8 cellular contexts compared by ENCODE assay signal in the genomic region with DNA sequence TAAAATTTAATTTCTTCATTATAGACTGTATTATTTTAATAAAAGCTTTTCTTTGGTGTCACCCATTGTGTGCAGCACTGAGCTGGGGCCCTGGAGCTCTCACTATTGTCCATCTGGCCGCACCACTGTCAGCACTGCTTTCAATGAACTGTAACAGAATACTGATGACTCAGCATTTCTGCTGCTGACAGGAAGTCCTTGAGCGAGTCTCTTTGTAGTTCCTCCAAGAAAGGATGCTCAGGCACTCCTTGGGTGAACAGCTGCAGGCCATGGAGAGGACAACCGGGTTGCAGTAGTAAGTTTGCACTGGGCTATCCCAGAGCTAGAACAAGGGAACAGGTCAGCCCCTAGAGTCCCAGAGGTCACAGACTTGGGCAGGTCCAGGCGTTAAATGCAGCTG.
DNase-seq lines count a peak whose midpoint lies in the region; ATAC-seq and TF ChIP-seq lines count a peak whose summit lies in the region.

No MANE protein-coding gene starts in this region.

- no peak overlapping the region for H3K9ac ChIP-seq in adipocyte (ENCODE audit: low read length)

- H3K27ac ChIP-seq in lung (ENCODE audit: low read depth in 1 of 2, low read length in 1 of 2), result peak overlapping the region in 1 of 2 donors; percentile 7

- DNase-seq in adipocyte (ENCODE audit: low read depth), result peak; percentile 35
- no peak for DNase-seq in lung (ENCODE audit: low spot score)
- no peak for DNase-seq in left colon
- no peak for DNase-seq in stimulated activated naive CD8-positive, alpha-beta T cell treated with anti-CD3 and anti-CD28 coated beads, Interleukin-15, Interleukin-2, amounts not matched to agents 100 U/mL and 50 U/mL, for 24 hours
- DNase-seq in HCEC 1CT, result no peak
- DNase-seq in NCI-H526 (lab: John Stamatoyannopoulos, UW), result no peak

- TF ChIP-seq CTCF in lung (IDR thresholded peaks at IDR 0.05; ENCODE audit: control extremely low read depth, extremely low read depth), result no peak

- H3K36me3 ChIP-seq in adipocyte (ENCODE audit: control insufficient read depth, insufficient read depth, low read length, severe bottlenecking) (no peaks in the 10 kb centered on the region), lung (ENCODE audit: control insufficient read depth in 2 of 2, insufficient read depth in 2 of 2, low read length in 2 of 2) (peaks cover 0 to 6% of the 10 kb centered on the region in 2 donors)

- WGBS in lung, 2 donors, result 38 to 49% methylated on average over 4 of the region's 4 CpGs

- no peak overlapping the region for H3K4me3 ChIP-seq in adipocyte (ENCODE audit: low read length)
- H3K4me3 ChIP-seq in lung, result no peak overlapping the region

- ATAC-seq in GM19023 (IDR thresholded peaks at IDR 0.05; ENCODE audit: unreplicated experiment) (peak; percentile 49), HG03025 (IDR thresholded peaks at IDR 0.05; ENCODE audit: low FRiP score, unreplicated experiment) (peak; percentile 46), lung (ENCODE audit: insufficient read depth, low FRiP score) (peak; percentile 56), left colon (no peak)
- ATAC-seq in stimulated activated naive CD8-positive, alpha-beta T cell treated with anti-CD3 and anti-CD28 coated beads, Interleukin-15, Interleukin-2, amounts not matched to agents 100 U/mL and 50 U/mL, for 24 hours, result no peak

- no peaks in the 10 kb centered on the region for H3K27me3 ChIP-seq in adipocyte (replicated peaks; ENCODE audit: control insufficient read depth, insufficient read depth, low read length)
- H3K27me3 ChIP-seq in lung (ENCODE audit: control insufficient read depth, insufficient read depth), result no peaks in the 10 kb centered on the region

- intact Hi-C loops in left colon (cut with DNase I, micrococcal nuclease), result no loop called here

- H3K4me1 ChIP-seq in adipocyte (ENCODE audit: control insufficient read depth, insufficient read depth, low read length) (peaks cover 15% of the 10 kb centered on the region), lung (ENCODE audit: control insufficient read depth in 2 of 2, insufficient read depth in 2 of 2, low read length in 2 of 2) (peaks cover 5 to 18% of the 10 kb centered on the region in 2 donors)

- H3K9me3 ChIP-seq in adipocyte (ENCODE audit: control insufficient read depth, low read length) (no peaks in the 10 kb centered on the region), lung (ENCODE audit: control insufficient read depth in 2 of 2, insufficient read depth in 1 of 2, low read length in 1 of 2) (no peaks in the 10 kb centered on the region)

Comparison
In these comparisons a context has a peak if more than half of its experiments do, and no peak if none do; other contexts are left out.
1. ATAC-seq: peak in GM19023 (single experiment), HG03025 (single experiment) and lung (single experiment); none in left colon (single experiment) and stimulated activated naive CD8-positive, alpha-beta T cell treated with anti-CD3 and anti-CD28 coated beads, Interleukin-15, Interleukin-2, amounts not matched to agents 100 U/mL and 50 U/mL, for 24 hours (single experiment).